1 cellular context compared by ENCODE assay signal in genomic region chr6:28893172-28893799, GRCh38.
TF ChIP-seq lines count a peak whose summit lies in the region.

No MANE protein-coding gene starts in this region.

TF ChIP-seq in HCT116, 20 proteins besides CTCF, POLR2A, EP300 and RAD21 (continued from another document):
- TF ChIP-seq REST (IDR thresholded peaks at IDR 0.05; ENCODE audit: low read depth) (no peak), CEBPB (IDR thresholded peaks at IDR 0.05; ENCODE audit: low read depth) (no peak), CBX3 (IDR thresholded peaks at IDR 0.05; ENCODE audit: low read depth) (no peak), SIN3A (IDR thresholded peaks at IDR 0.05; ENCODE audit: low read depth) (no peak), ATF3 (IDR thresholded peaks at IDR 0.05) (no peak), FOSL1 (IDR thresholded peaks at IDR 0.05; ENCODE audit: low read depth) (no peak), JUND (IDR thresholded peaks at IDR 0.05) (no peak), ZNF274 (IDR thresholded peaks at IDR 0.05; ENCODE audit: low read depth, low read length) (no peak), YY1 (IDR thresholded peaks at IDR 0.05; ENCODE audit: extremely low read depth, insufficient replicate concordance, low read depth, low read length) (no peak), EZH2phosphoT487 (IDR thresholded peaks at IDR 0.05; ENCODE audit: borderline replicate concordance) (no peak), ZFX (IDR thresholded peaks at IDR 0.05) (no peak)
